In the genomic region with DNA sequence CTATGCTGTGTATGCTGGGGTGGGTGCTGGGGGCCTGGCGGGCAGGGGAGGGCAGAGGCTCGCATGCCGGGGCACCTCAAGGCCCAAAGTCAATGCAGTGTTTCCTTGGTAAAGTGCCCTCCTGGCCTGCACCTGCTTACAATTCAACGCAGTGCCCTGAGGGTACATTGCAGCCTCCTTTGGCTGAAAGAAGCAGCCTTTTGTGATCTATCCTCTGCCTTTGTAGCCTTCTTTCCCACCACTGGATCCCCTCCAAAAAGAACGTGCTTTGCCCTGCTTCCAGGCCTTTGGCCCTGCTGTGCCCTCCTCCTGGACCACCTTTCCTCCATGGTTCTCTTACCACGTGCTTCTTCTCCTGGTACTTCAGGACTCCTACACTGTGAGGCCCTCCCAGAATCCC, we compare ENCODE assay signal across 2 cellular contexts.
TF ChIP-seq lines count a peak whose summit lies in the region.

No MANE protein-coding gene starts in this region.

TF ChIP-seq in IMR-90, 13 proteins besides CTCF, POLR2A, EP300 and RAD21:
- no peak for TF ChIP-seq BHLHE40 (IDR thresholded peaks at IDR 0.05; ENCODE audit: low read depth, low read length)
- TF ChIP-seq MAFK (IDR thresholded peaks at IDR 0.05; ENCODE audit: low read depth, low read length), result no peak
- TF ChIP-seq RCOR1 (IDR thresholded peaks at IDR 0.05; ENCODE audit: insufficient replicate concordance, low read length), result no peak

TF ChIP-seq in liver, 16 proteins besides CTCF, POLR2A, EP300 and RAD21:
- no peak for TF ChIP-seq HNF4G (IDR thresholded peaks at IDR 0.05)
- TF ChIP-seq GABPA (IDR thresholded peaks at IDR 0.05 in 1 of 2, conservative IDR thresholded peaks at IDR 0.05 in 1 of 2), result no peak
- no peak for TF ChIP-seq ZBTB33 (IDR thresholded peaks at IDR 0.05)
TF ChIP-seq in liver: peak in this region for 0.
